9 cellular contexts compared by ENCODE assay signal in genomic region chr6:14212020-14212419, GRCh38.
A peak's percentile ranks its signal among the peaks of the same experiment; 100 is the strongest.
DNase-seq lines count a peak whose midpoint lies in the region; ATAC-seq, FAIRE-seq and TF ChIP-seq lines count a peak whose summit lies in the region.
"Had no signal": no experiment of that assay in that cellular context is flagged by ENCODE, and none has a peak within 500 bp of the region (broad histone marks: within the 10 kb centered on the region; RNA-seq: fewer than 3 reads in every experiment).

No MANE protein-coding gene starts in this region.

- H2AFZ ChIP-seq in neuron (ENCODE audit: low read depth, low read length), result no peak overlapping the region

- CTCF ChIA-PET in CD8-positive, alpha-beta T cell (lab: Charles Lee), result interaction anchor here (0.6 to 3.2 kb wide), 14 partner anchors 10 to 1411 kb away, joined by 3 to 16 read pairs (median 4); no protein-coding TSS in a partner anchor

- no peak for FAIRE-seq in HTR-8/SVneo (lab: Jason Lieb, UNC)
- FAIRE-seq: colon had no signal

- H3K9me3 ChIP-seq in CD8-positive, alpha-beta T cell (ENCODE audit: low read length), result no peaks in the 10 kb centered on the region
- H3K9me3 ChIP-seq in NT2/D1 (ENCODE audit: insufficient read depth, low read length), result peaks cover 4% of the 10 kb centered on the region; the same call in 1 of the 2 replicates
- no peaks in the 10 kb centered on the region for H3K9me3 ChIP-seq in neuron (ENCODE audit: low read length)

- H3K36me3 ChIP-seq in CD8-positive, alpha-beta T cell (ENCODE audit: insufficient read depth, low read length), result no peaks in the 10 kb centered on the region
- no peaks in the 10 kb centered on the region for H3K36me3 ChIP-seq in NT2/D1 (ENCODE audit: insufficient read depth, insufficient read length, low read length)
- H3K36me3 ChIP-seq in neuron (ENCODE audit: insufficient read depth, low read length), result no peaks in the 10 kb centered on the region

- H3K27ac Mint-ChIP-seq in CD8-positive, alpha-beta T cell, result peak overlapping the region; percentile 74
- H3K27ac Mint-ChIP-seq in endothelial cell (ENCODE audit: unreplicated experiment), result no peak overlapping the region

- DNase-seq in CD8-positive, alpha-beta T cell, result no peak
- DNase-seq in NT2/D1 (ENCODE audit: low read depth, low spot score), result no peak
- no peak for DNase-seq in endothelial cell (ENCODE audit: low spot score)
- no peak for DNase-seq in HTR-8/SVneo (ENCODE audit: insufficient read length, low spot score)
- DNase-seq in NCI-H1092 treated with DMSO at 0.1 percent for 48 hours (lab: John Stamatoyannopoulos, UW), result no peak
- no peak for DNase-seq in sciatic nerve (ENCODE audit: low spot score)
- DNase-seq in NCI-H2029 (lab: John Stamatoyannopoulos, UW), result no peak

- no peaks in the 10 kb centered on the region for H3K9me3 Mint-ChIP-seq in CD8-positive, alpha-beta T cell
- no peaks in the 10 kb centered on the region for H3K9me3 Mint-ChIP-seq in endothelial cell (ENCODE audit: unreplicated experiment)

- no peak for ATAC-seq in CD8-positive, alpha-beta T cell
- ATAC-seq in sciatic nerve, result no peak

- H3K27ac ChIP-seq in CD8-positive, alpha-beta T cell (ENCODE audit: low read depth, low read length), result no peak overlapping the region

- intact Hi-C loops in CD8-positive, alpha-beta T cell (cut with DNase I, micrococcal nuclease), result loop anchor here (5.0 to 10.0 kb wide), 6 partner anchors 95 to 1180 kb away; partner anchors contain the start of gene CD83 (in 1 of the 2)
- intact Hi-C loops in sciatic nerve (cut with DNase I), result loop anchor here (10.0 kb wide), 1 partner anchor 1283 kb away; no protein-coding TSS in a partner anchor

- no peaks in the 10 kb centered on the region for H3K27me3 Mint-ChIP-seq in CD8-positive, alpha-beta T cell (ENCODE audit: low read depth)
- H3K27me3 Mint-ChIP-seq in endothelial cell (ENCODE audit: unreplicated experiment), result peaks cover 5% of the 10 kb centered on the region

- H3K27me3 ChIP-seq in CD8-positive, alpha-beta T cell (ENCODE audit: insufficient read depth, low read length), result no peaks in the 10 kb centered on the region
- H3K27me3 ChIP-seq in NT2/D1 (ENCODE audit: insufficient read depth, insufficient read length) (peaks cover 9% of the 10 kb centered on the region), neuron (ENCODE audit: insufficient read depth, low read length) (no peaks in the 10 kb centered on the region)

- peaks cover 14% of the 10 kb centered on the region for H3K4me1 Mint-ChIP-seq in CD8-positive, alpha-beta T cell (ENCODE audit: low read depth)
- peaks cover 11% of the 10 kb centered on the region for H3K4me1 Mint-ChIP-seq in endothelial cell (ENCODE audit: unreplicated experiment)

- H3K36me3 Mint-ChIP-seq in CD8-positive, alpha-beta T cell, result no peaks in the 10 kb centered on the region
- H3K36me3 Mint-ChIP-seq in endothelial cell (ENCODE audit: low read depth, unreplicated experiment), result no peaks in the 10 kb centered on the region

- H3K4me3 Mint-ChIP-seq in CD8-positive, alpha-beta T cell, result peak overlapping the region; percentile 89
- peak overlapping the region; percentile 87 for H3K4me3 Mint-ChIP-seq in endothelial cell (ENCODE audit: unreplicated experiment)

- peak overlapping the region; percentile 52 for H3K4me3 ChIP-seq in CD8-positive, alpha-beta T cell (ENCODE audit: low read depth, low read length)
- H3K4me3 ChIP-seq in NT2/D1 (ENCODE audit: insufficient read length, low read depth) (peak overlapping the region; percentile 16), neuron (ENCODE audit: low read length) (peak overlapping the region; percentile 49)

- POLR2A ChIA-PET in CD8-positive, alpha-beta T cell (lab: Charles Lee), result interaction anchor here (1.0 kb wide), 1 partner anchor 15 kb away, joined by 3 read pairs; no protein-coding TSS in a partner anchor

- TF ChIP-seq CTCF in CD8-positive, alpha-beta T cell (IDR thresholded peaks at IDR 0.05), result no peak
- TF ChIP-seq CTCF in endothelial cell (IDR thresholded peaks at IDR 0.05; ENCODE audit: unreplicated experiment), result no peak

- peaks cover 16% of the 10 kb centered on the region for H3K4me1 ChIP-seq in CD8-positive, alpha-beta T cell (ENCODE audit: insufficient read depth, low read length)
- peaks cover 3% of the 10 kb centered on the region for H3K4me1 ChIP-seq in NT2/D1 (ENCODE audit: insufficient read depth, insufficient read length)
- H3K4me1 ChIP-seq in neuron (ENCODE audit: insufficient read depth, low read length), result peaks cover 15% of the 10 kb centered on the region

- H3K9ac ChIP-seq in NT2/D1 (ENCODE audit: insufficient read length, low read depth), result no peak overlapping the region
